Comparison of ENCODE assay signal across 9 cellular contexts in the genomic region with DNA sequence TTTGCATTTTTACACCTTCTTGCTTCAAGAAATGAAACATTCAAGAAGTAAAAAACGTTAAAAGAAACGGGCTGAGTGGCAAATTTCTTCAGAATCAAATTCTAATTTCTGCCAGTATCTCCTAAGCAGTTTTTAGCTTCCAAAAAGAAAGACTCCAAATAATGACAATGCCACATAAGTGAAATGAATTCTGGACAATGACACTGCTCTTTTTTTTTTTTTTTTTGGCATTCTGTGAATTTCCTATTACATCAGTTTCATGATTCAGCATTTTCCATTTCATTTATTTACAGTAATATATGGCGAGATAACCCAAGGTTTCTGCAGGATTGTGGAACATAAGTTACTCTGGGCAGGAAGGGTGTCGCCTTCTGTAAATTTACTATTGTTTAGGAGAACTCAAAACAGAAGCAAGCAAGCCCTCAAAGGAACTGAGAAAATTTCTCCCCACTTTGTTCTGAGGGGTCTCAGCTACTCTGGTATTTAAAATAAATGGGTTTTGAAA. TPM values are rescaled to one million over a fixed set of nuclear protein-coding genes. Genes with fewer than 3 reads are reported as not detected.
DNase-seq lines count a peak whose midpoint lies in the region; ATAC-seq and TF ChIP-seq lines count a peak whose summit lies in the region.
"Had no signal": no experiment of that assay in that cellular context is flagged by ENCODE, and none has a peak within 500 bp of the region (broad histone marks: within the 10 kb centered on the region; RNA-seq: fewer than 3 reads in every experiment).

No MANE protein-coding gene starts in this region.

- POLR2A ChIA-PET in naive thymus-derived CD4-positive, alpha-beta T cell (lab: Charles Lee) = interaction anchor here (0.9 to 1.7 kb wide), 6 partner anchors 24 to 722 kb away, joined by 3 to 7 read pairs (median 6); a partner anchor contains a TSS

- DNase-seq in CD1c-positive myeloid dendritic cell (ENCODE audit: extremely low spot score) (peak; percentile 64), Karpas-422 (peak; percentile 66), choroid plexus epithelial cell (ENCODE audit: low read depth) (peak; percentile 59), left colon (no peak), NK-92 (lab: John Stamatoyannopoulos, UW; ENCODE audit: unreplicated experiment) (no peak), GM20000 (ENCODE audit: low spot score) (no peak), NCI-H2227 treated with DMSO at 0.1 percent for 48 hours (lab: John Stamatoyannopoulos, UW) (no peak)
- peak in 1 of 9 donors; percentile 19 for DNase-seq in naive thymus-derived CD4-positive, alpha-beta T cell
- DNase-seq: GOT3 had no signal

- H3K9me3 Mint-ChIP-seq in naive thymus-derived CD4-positive, alpha-beta T cell = peaks cover 0 to 2% (median 0%) of the 10 kb centered on the region in 11 donors

- peaks cover 39 to 56% (median 49%) of the 10 kb centered on the region in 7 donors for H3K4me1 Mint-ChIP-seq in naive thymus-derived CD4-positive, alpha-beta T cell

- TF ChIP-seq CTCF in choroid plexus epithelial cell (conservative IDR thresholded peaks at IDR 0.05; ENCODE audit: low read depth, low read length) = no peak
- no peak for TF ChIP-seq CTCF in GM20000 (IDR thresholded peaks at IDR 0.05; ENCODE audit: extremely low read depth, missing control alignments)

- H3K9me2 ChIP-seq in Karpas-422 (replicated peaks; ENCODE audit: insufficient read depth, low read length) = no peaks in the 10 kb centered on the region

- peaks cover 0 to 26% (median 4%) of the 10 kb centered on the region in 5 donors for H3K36me3 Mint-ChIP-seq in naive thymus-derived CD4-positive, alpha-beta T cell

- intact Hi-C loops in naive thymus-derived CD4-positive, alpha-beta T cell (cut with micrococcal nuclease) = loop anchor here (2.0 to 5.0 kb wide), 5 partner anchors 721 to 1279 kb away; a partner anchor contains a TSS
- intact Hi-C loops in left colon (cut with DNase I, micrococcal nuclease) = no loop called here

- H2AFZ ChIP-seq in Karpas-422 (ENCODE audit: low read length) = no peak overlapping the region

- CTCF ChIA-PET in naive thymus-derived CD4-positive, alpha-beta T cell (lab: Charles Lee) = interaction anchor here (0.6 kb wide), 1 partner anchor 137 kb away, joined by 4 read pairs; no protein-coding TSS in a partner anchor

- H3K36me3 ChIP-seq in Karpas-422 (ENCODE audit: insufficient read depth, low read length) = peaks cover 25% of the 10 kb centered on the region
- no peaks in the 10 kb centered on the region for H3K36me3 ChIP-seq in naive thymus-derived CD4-positive, alpha-beta T cell (ENCODE audit: control insufficient read depth in 2 of 3, insufficient read depth in 3 of 3, low read length in 3 of 3)

- peaks cover 60% of the 10 kb centered on the region for H3K79me2 ChIP-seq in Karpas-422 (ENCODE audit: low read length)

- H3K9me3 ChIP-seq in Karpas-422 (ENCODE audit: low read length) = no peaks in the 10 kb centered on the region
- H3K9me3 ChIP-seq in naive thymus-derived CD4-positive, alpha-beta T cell (ENCODE audit: control insufficient read depth in 2 of 3, low read length in 3 of 3) = no peaks in the 10 kb centered on the region

- H3K27ac ChIP-seq in Karpas-422 (ENCODE audit: low read length) = peak overlapping the region; percentile 94
- peak overlapping the region; percentile 71 for H3K27ac ChIP-seq in naive thymus-derived CD4-positive, alpha-beta T cell (ENCODE audit: low read depth, low read length)

- no peaks in the 10 kb centered on the region for H3K27me3 ChIP-seq in Karpas-422 (ENCODE audit: low read length)
- no peaks in the 10 kb centered on the region for H3K27me3 ChIP-seq in naive thymus-derived CD4-positive, alpha-beta T cell (ENCODE audit: control insufficient read depth in 2 of 2, insufficient read depth in 2 of 2, low read length in 2 of 2)

- peak overlapping the region; percentile 79 for H3K4me3 ChIP-seq in Karpas-422 (ENCODE audit: low read length)
- peak overlapping the region; percentile 65 for H3K4me3 ChIP-seq in choroid plexus epithelial cell (ENCODE audit: low read depth, low read length)
- H3K4me3 ChIP-seq in naive thymus-derived CD4-positive, alpha-beta T cell (ENCODE audit: low read length) = peak overlapping the region; percentile 68

- peaks cover 10% of the 10 kb centered on the region; the same call in 1 of the 2 replicates for H4K20me1 ChIP-seq in Karpas-422 (ENCODE audit: insufficient read depth, low read depth, low read length)

- peaks cover 85% of the 10 kb centered on the region for H3K4me1 ChIP-seq in Karpas-422 (ENCODE audit: low read length)
- H3K4me1 ChIP-seq in naive thymus-derived CD4-positive, alpha-beta T cell (ENCODE audit: control insufficient read depth in 2 of 2, insufficient read depth in 2 of 2, low read length in 2 of 2) = peaks cover 30 to 32% of the 10 kb centered on the region in 2 donors

- H3K9ac ChIP-seq in Karpas-422 (ENCODE audit: low read length) = peak overlapping the region; percentile 86

- peak overlapping the region; percentile 88 for H3K4me2 ChIP-seq in Karpas-422 (ENCODE audit: low read depth, low read length, poor library complexity, severe bottlenecking)

- H3K27me3 Mint-ChIP-seq in naive thymus-derived CD4-positive, alpha-beta T cell = peaks cover 0 to 3% (median 0%) of the 10 kb centered on the region in 5 donors

- ATAC-seq in naive thymus-derived CD4-positive, alpha-beta T cell = no peak
- no peak for ATAC-seq in left colon

- peak overlapping the region; percentile 94 to 100 (median 98) for H3K4me3 Mint-ChIP-seq in naive thymus-derived CD4-positive, alpha-beta T cell

- H3K27ac Mint-ChIP-seq in naive thymus-derived CD4-positive, alpha-beta T cell = peak overlapping the region; percentile 88 to 99 (median 96)

RNA-seq across cellular contexts. Expression of a gene that starts 1.3 kb away (rescaled TPM):
- total RNA-seq in Karpas-422 (2014; rRNA removed; shearing (Covaris generic); ENCODE audit: low replicate concordance) = 222 and 271 TPM in 2 replicates
- total RNA-seq in naive thymus-derived CD4-positive, alpha-beta T cell = 10 to 100 TPM; 38.1 to 55.8 (median 47.0) TPM
- polyA plus RNA-seq in naive thymus-derived CD4-positive, alpha-beta T cell = 10 to 100 TPM; 15.9 to 30.1 TPM
- 100 to 1,000 TPM; 106 to 110 TPM for total RNA-seq in left colon

RNA-seq across cellular contexts. Expression of a gene that starts 52.5 kb away (rescaled TPM):
- total RNA-seq in Karpas-422 (2014; rRNA removed; shearing (Covaris generic); ENCODE audit: low replicate concordance) = 53.2 and 85.2 TPM in 2 replicates
- total RNA-seq in naive thymus-derived CD4-positive, alpha-beta T cell = 10 to 100 TPM; 11.6 to 22.8 (median 14.5) TPM
- polyA plus RNA-seq in naive thymus-derived CD4-positive, alpha-beta T cell = 10 to 100 TPM; 50.6 to 67.5 TPM
- total RNA-seq in left colon = 10 to 100 TPM; 31.6 to 31.8 TPM

Comparison
In these comparisons a context has a peak if more than half of its experiments do, and no peak if none do; other contexts are left out.
1. DNase-seq: peak in CD1c-positive myeloid dendritic cell (single experiment), Karpas-422 (single experiment) and choroid plexus epithelial cell (single experiment); none in left colon (0 of 2), NK-92 (single experiment), GM20000 (single experiment) and NCI-H2227 treated with DMSO at 0.1 percent for 48 hours (single experiment).
2. intact Hi-C loops: an anchor here in naive thymus-derived CD4-positive, alpha-beta T cell (2.0 to 5.0 kb wide); none called in left colon.
3. Peak in every context shown above with its lines, with median percentiles within 50 percentile points of each other: H3K4me3 ChIP-seq.